In genomic region chr2:200810967-200811335, GRCh38 we compare ENCODE assay signal across 8 cellular contexts. TPM values are rescaled to one million over a fixed set of nuclear protein-coding genes. Genes with fewer than 3 reads are reported as not detected.
DNase-seq lines count a peak whose midpoint lies in the region; ATAC-seq and TF ChIP-seq lines count a peak whose summit lies in the region.

No MANE protein-coding gene starts in this region.

- H3F3A ChIP-seq in MM.1S (ENCODE audit: insufficient read depth, low read length), result peaks cover 24% of the 10 kb centered on the region

- H3K4me1 Mint-ChIP-seq in naive thymus-derived CD8-positive, alpha-beta T cell, result peaks cover 26 to 49% (median 46%) of the 10 kb centered on the region in 4 donors

- H3K4me1 ChIP-seq in BE2C (no peaks in the 10 kb centered on the region), MM.1S (ENCODE audit: low read length) (peaks cover 25% of the 10 kb centered on the region)

- H3K4me3 ChIP-seq in BE2C (ENCODE audit: low read depth, low read length), result peak overlapping the region; percentile 65
- peak overlapping the region; percentile 96 for H3K4me3 ChIP-seq in MM.1S (ENCODE audit: low read length)

- H3K9me3 Mint-ChIP-seq in naive thymus-derived CD8-positive, alpha-beta T cell, result no peaks in the 10 kb centered on the region

- peak overlapping the region; percentile 89 to 99 (median 96) for H3K4me3 Mint-ChIP-seq in naive thymus-derived CD8-positive, alpha-beta T cell

- TF ChIP-seq CTCF in BE2C (IDR thresholded peaks at IDR 0.05; ENCODE audit: low read depth, low read length), result no peak
- no peak for TF ChIP-seq CTCF in MM.1S (IDR thresholded peaks at IDR 0.05; ENCODE audit: low read length)

- no peaks in the 10 kb centered on the region for H3K9me3 ChIP-seq in BE2C
- H3K9me3 ChIP-seq in MM.1S (replicated peaks; ENCODE audit: insufficient read depth, low read length), result no peaks in the 10 kb centered on the region

- H3K9me2 ChIP-seq in MM.1S (replicated peaks; ENCODE audit: insufficient read depth, low read length), result no peaks in the 10 kb centered on the region

- peak overlapping the region; percentile 82 for H2AFZ ChIP-seq in MM.1S (ENCODE audit: low read length)

- H3K27ac Mint-ChIP-seq in naive thymus-derived CD8-positive, alpha-beta T cell, result peak overlapping the region; percentile 94 to 99 (median 99)

- no peaks in the 10 kb centered on the region for H3K27me3 Mint-ChIP-seq in naive thymus-derived CD8-positive, alpha-beta T cell

- H3K36me3 Mint-ChIP-seq in naive thymus-derived CD8-positive, alpha-beta T cell, result peaks cover 0 to 28% (median 11%) of the 10 kb centered on the region in 3 donors

- peak in 1 of 2 donors; percentile 2 for ATAC-seq in naive thymus-derived CD8-positive, alpha-beta T cell

- H3K27ac ChIP-seq in MM.1S (ENCODE audit: low read length), result no peak overlapping the region

- peaks cover 30% of the 10 kb centered on the region for H3K36me3 ChIP-seq in BE2C
- H3K36me3 ChIP-seq in MM.1S (replicated peaks; ENCODE audit: insufficient read depth, low read length), result peaks cover 11% of the 10 kb centered on the region; the same call in 1 of the 2 replicates

- DNase-seq in BE2C (no peak), MM.1S (no peak), cortex of kidney (lab: John Stamatoyannopoulos, UW) (peak; percentile 32), DMS 273 (lab: John Stamatoyannopoulos, UW; ENCODE audit: unreplicated experiment) (no peak), dedifferentiated amniotic fluid mesenchymal stem cell (ENCODE audit: extremely low spot score) (no peak), germinal center (ENCODE audit: low spot score) (no peak)
- DNase-seq in naive thymus-derived CD8-positive, alpha-beta T cell, result no peak
- no peak for DNase-seq in stimulated activated naive CD4-positive, alpha-beta T cell (lab: John Stamatoyannopoulos, UW)

- peaks cover 42% of the 10 kb centered on the region for H3K79me2 ChIP-seq in MM.1S (ENCODE audit: low read length)

- peak overlapping the region; percentile 98; the same call in 1 of the 2 replicates for H3K9ac ChIP-seq in MM.1S (ENCODE audit: low read length)

- H4K20me1 ChIP-seq in MM.1S (ENCODE audit: insufficient read depth, low read length), result peaks cover 8% of the 10 kb centered on the region; the same call in 1 of the 2 replicates

- POLR2A ChIA-PET in naive thymus-derived CD8-positive, alpha-beta T cell (lab: Charles Lee), result interaction anchor here (1.0 to 2.1 kb wide), 13 partner anchors 8 to 306 kb away, joined by 3 to 51 read pairs (median 5); partner anchors contain the start of genes CFLAR, CLK1, NIF3L1 and ORC2

- peak overlapping the region; percentile 77 for H3K4me2 ChIP-seq in MM.1S (ENCODE audit: low read depth, low read length)

- H3K27me3 ChIP-seq in BE2C, result no peaks in the 10 kb centered on the region
- no peaks in the 10 kb centered on the region for H3K27me3 ChIP-seq in MM.1S (replicated peaks; ENCODE audit: insufficient read depth, low read length)

RNA-seq across cellular contexts. Expression of gene BZW1, which starts 0.8 kb away (rescaled TPM):
- polyA plus RNA-seq in BE2C (2012; ENCODE audit: insufficient read depth, insufficient read length, low read depth), result 137 TPM
- total RNA-seq in naive thymus-derived CD8-positive, alpha-beta T cell, result 100 to 1,000 TPM; 175 to 204 TPM
- 100 to 1,000 TPM; 222 to 285 (median 243) TPM for polyA plus RNA-seq in naive thymus-derived CD8-positive, alpha-beta T cell

RNA-seq across cellular contexts. Expression of gene CLK1, which starts 53.5 kb away (rescaled TPM):
- 56.3 TPM for polyA plus RNA-seq in BE2C (2012; ENCODE audit: insufficient read depth, insufficient read length, low read depth)
- 100 to 1,000 TPM; 348 to 356 TPM for total RNA-seq in naive thymus-derived CD8-positive, alpha-beta T cell
- polyA plus RNA-seq in naive thymus-derived CD8-positive, alpha-beta T cell, result 10 to 100 TPM; 13.6 to 45.3 (median 15.5) TPM
